25 cellular contexts compared by ENCODE assay signal in genomic region chr3:124847863-124848262, GRCh38. TPM values are rescaled to one million over a fixed set of nuclear protein-coding genes. Genes with fewer than 3 reads are reported as not detected.
A peak's percentile ranks its signal among the peaks of the same experiment; 100 is the strongest.
DNase-seq lines count a peak whose midpoint lies in the region; TF ChIP-seq lines count a peak whose summit lies in the region.
"Had no signal": no experiment of that assay in that cellular context is flagged by ENCODE, and none has a peak within 500 bp of the region (broad histone marks: within the 10 kb centered on the region; RNA-seq: fewer than 3 reads in every experiment).

No MANE protein-coding gene starts in this region.

- no peak overlapping the region for H2BK20ac ChIP-seq in H9 (ENCODE audit: low read depth, low read length, poor library complexity, severe bottlenecking)

- H3K9me3 Mint-ChIP-seq in progenitor cell of endocrine pancreas (ENCODE audit: low read depth) (no peaks in the 10 kb centered on the region), H9 (no peaks in the 10 kb centered on the region)
- H3K9me3 Mint-ChIP-seq: CD4-positive, alpha-beta memory T cell; CD8-positive, alpha-beta memory T cell had no signal

- peaks cover 36% of the 10 kb centered on the region for H3K79me1 ChIP-seq in mesendoderm (ENCODE audit: low read length)
- H3K79me1 ChIP-seq in H9 (ENCODE audit: insufficient read depth, low read depth, low read length, poor library complexity, severe bottlenecking): peaks cover 3% of the 10 kb centered on the region

- TF ChIP-seq CTCF in ascending aorta (IDR thresholded peaks at IDR 0.05): no peak
- no peak for TF ChIP-seq CTCF in progenitor cell of endocrine pancreas (IDR thresholded peaks at IDR 0.05; ENCODE audit: unreplicated experiment)
- no peak for TF ChIP-seq CTCF in tibial artery (IDR thresholded peaks at IDR 0.05)
- TF ChIP-seq CTCF in H9 (conservative IDR thresholded peaks at IDR 0.05): no peak

- H2BK5ac ChIP-seq in mesendoderm (ENCODE audit: low read length) (no peak overlapping the region), H9 (ENCODE audit: insufficient read length, low read length) (no peak overlapping the region)

- H3K36me3 ChIP-seq in ascending aorta (peaks cover 2 to 24% of the 10 kb centered on the region in 2 donors), mesendoderm (ENCODE audit: control insufficient read depth, insufficient read depth, low read length) (peaks cover 20% of the 10 kb centered on the region), tibial artery (peaks cover 8 to 27% (median 22%) of the 10 kb centered on the region in 3 donors)
- H3K36me3 ChIP-seq: BLaER1 had no signal

- H2BK120ac ChIP-seq in mesendoderm (ENCODE audit: low read depth, low read length) (no peak overlapping the region), H9 (ENCODE audit: low read depth, low read length, poor library complexity, severe bottlenecking) (no peak overlapping the region)

- intact Hi-C loops in ascending aorta (cut with DNase I) (loop anchor here (2.0 kb wide), 1 partner anchor 37 kb away; no protein-coding TSS in a partner anchor), tibial artery (cut with DNase I; ENCODE audit: low total_unique reads) (no loop called here)

- H3K27me3 Mint-ChIP-seq in progenitor cell of endocrine pancreas: no peaks in the 10 kb centered on the region
- H3K27me3 Mint-ChIP-seq in H9 (ENCODE audit: low read depth): no peaks in the 10 kb centered on the region

- no peak overlapping the region for H2BK12ac ChIP-seq in H9 (ENCODE audit: insufficient read length, low read depth, low read length)

- no peak overlapping the region for H3K23ac ChIP-seq in mesendoderm (ENCODE audit: low read length)
- H3K23ac ChIP-seq in H9 (ENCODE audit: insufficient read length, low read depth, low read length): no peak overlapping the region

- no peak overlapping the region for H3T11ph ChIP-seq in H9 (ENCODE audit: low read length)

- H2BK15ac ChIP-seq in mesendoderm (replicated peaks; ENCODE audit: low read depth) (no peak overlapping the region), H9 (ENCODE audit: low read depth, low read length) (no peak overlapping the region)

- H3K56ac ChIP-seq in mesendoderm (ENCODE audit: low read length) (no peak overlapping the region), H9 (ENCODE audit: insufficient read length, low read depth, low read length) (no peak overlapping the region)

- H4K5ac ChIP-seq in mesendoderm (ENCODE audit: low read length) (no peak overlapping the region), H9 (ENCODE audit: insufficient read length, low read depth, low read length) (no peak overlapping the region)

- no peak overlapping the region for H2AK5ac ChIP-seq in mesendoderm (ENCODE audit: low read length)
- H2AK5ac ChIP-seq in H9 (ENCODE audit: insufficient read length, low read length): no peak overlapping the region

- H3K23me2 ChIP-seq in H9 (ENCODE audit: insufficient read length, low read depth, low read length, poor library complexity, severe bottlenecking): no peaks in the 10 kb centered on the region

- WGBS in mesendoderm (ENCODE audit: extremely low coverage, insufficient coverage, low lambda C conversion rate): no CpG with 5 or more reads among the region's 2 CpGs
- no CpG with 5 or more reads among the region's 2 CpGs for WGBS in H9 (ENCODE audit: extremely low coverage, insufficient read length, low lambda C conversion rate)

- H4K8ac ChIP-seq in mesendoderm (ENCODE audit: low read depth, low read length): no peak overlapping the region
- no peak overlapping the region for H4K8ac ChIP-seq in H9 (replicated peaks; ENCODE audit: insufficient read length, low read depth, low read length)

- H3K4me3 Mint-ChIP-seq in progenitor cell of endocrine pancreas (ENCODE audit: low read depth) (no peak overlapping the region), H9 (no peak overlapping the region)
- H3K4me3 Mint-ChIP-seq: CD14-positive monocyte; CD4-positive, CD25-positive, alpha-beta regulatory T cell; CD8-positive, alpha-beta memory T cell had no signal

- H3K27ac ChIP-seq in ascending aorta: peak overlapping the region; percentile 82 to 86
- no peak overlapping the region for H3K27ac ChIP-seq in mesendoderm (ENCODE audit: low read depth, low read length)
- peak overlapping the region; percentile 82 to 88 for H3K27ac ChIP-seq in tibial artery
- no peak overlapping the region for H3K27ac ChIP-seq in H9 (ENCODE audit: insufficient read length, low read depth, low read length)
- H3K27ac ChIP-seq: BLaER1 had no signal

- peak in 1 of 2 donors; percentile 16 for DNase-seq in ascending aorta (ENCODE audit: low spot score in 2 of 2)
- DNase-seq in mesendoderm: peak; percentile 71
- DNase-seq in progenitor cell of endocrine pancreas (ENCODE audit: low spot score, unreplicated experiment): no peak
- DNase-seq in tibial artery: no peak
- DNase-seq in inferior parietal cortex (ENCODE audit: extremely low spot score): no peak
- no peak for DNase-seq in kidney glomerular epithelial cell (lab: John Stamatoyannopoulos, UW)
- no peak for DNase-seq in H9
- DNase-seq: 8988T; ACHN; BE2C; C1 segment of cervical spinal cord; CD4-positive, alpha-beta memory T cell; CD4-positive, CD25-positive, alpha-beta regulatory T cell; CD8-positive, alpha-beta memory T cell; COR-L47; DMS 273 treated with DMSO at 0.1 percent for 48 hours; DMS153; DMS53; DMS79; DND-41; EL; GDM1 had no signal

- no peak overlapping the region for H3K14ac ChIP-seq in H9 (ENCODE audit: insufficient read depth, low read length)

- no peaks in the 10 kb centered on the region for H4K20me1 ChIP-seq in H9 (ENCODE audit: control insufficient read depth, insufficient read depth, insufficient read length)
- H4K20me1 ChIP-seq: BLaER1 had no signal

- H3K9me3 ChIP-seq in ascending aorta (no peaks in the 10 kb centered on the region), tibial artery (no peaks in the 10 kb centered on the region), H9 (ENCODE audit: control insufficient read depth, low read depth, low read length) (no peaks in the 10 kb centered on the region)
- H3K9me3 ChIP-seq: BE2C, BLaER1 had no signal

- H3K36me3 Mint-ChIP-seq in progenitor cell of endocrine pancreas (ENCODE audit: insufficient read depth) (peaks cover 16% of the 10 kb centered on the region), H9 (ENCODE audit: insufficient read depth in 1 of 3, low read depth in 3 of 3) (peaks cover 25 to 45% (median 31%) of the 10 kb centered on the region in 3 experiments)
- H3K36me3 Mint-ChIP-seq: CD14-positive monocyte; CD4-positive, alpha-beta memory T cell; CD4-positive, CD25-positive, alpha-beta regulatory T cell had no signal

- peaks cover 44% of the 10 kb centered on the region for H3K79me2 ChIP-seq in mesendoderm (ENCODE audit: control insufficient read depth, insufficient read depth, low read length)
- peaks cover 3% of the 10 kb centered on the region; the same call in 1 of the 2 replicates for H3K79me2 ChIP-seq in H9 (ENCODE audit: insufficient read depth, low read length)

- no peaks in the 10 kb centered on the region for H3K27me3 ChIP-seq in ascending aorta
- H3K27me3 ChIP-seq in mesendoderm (ENCODE audit: insufficient read depth, low read length, poor library complexity): no peaks in the 10 kb centered on the region
- H3K27me3 ChIP-seq in tibial artery: no peaks in the 10 kb centered on the region
- H3K27me3 ChIP-seq in H9 (ENCODE audit: insufficient read depth, low read length): no peaks in the 10 kb centered on the region
- H3K27me3 ChIP-seq: BE2C, BLaER1 had no signal

- H3K4ac ChIP-seq in mesendoderm (ENCODE audit: low read depth, low read length) (no peak overlapping the region), H9 (ENCODE audit: low read depth, low read length) (no peak overlapping the region)

- H3K4me2 ChIP-seq in mesendoderm (ENCODE audit: low read length): no peak overlapping the region
- no peak overlapping the region for H3K4me2 ChIP-seq in H9 (ENCODE audit: insufficient read depth, insufficient read length, low read length)
- H3K4me2 ChIP-seq: BLaER1 had no signal

- H3K27ac Mint-ChIP-seq in progenitor cell of endocrine pancreas: peak overlapping the region; percentile 4
- no peak overlapping the region; a peak in 2 of 7 replicates for H3K27ac Mint-ChIP-seq in H9
- H3K27ac Mint-ChIP-seq: CD14-positive monocyte; CD4-positive, CD25-positive, alpha-beta regulatory T cell had no signal

- no peak overlapping the region for H2AFZ ChIP-seq in H9 (ENCODE audit: low read length)

- H3K4me3 ChIP-seq in ascending aorta (no peak overlapping the region), mesendoderm (ENCODE audit: low read length) (no peak overlapping the region), tibial artery (no peak overlapping the region)
- H3K4me3 ChIP-seq: BLaER1, GM12878 had no signal

- no peak overlapping the region for H4K91ac ChIP-seq in H9 (ENCODE audit: insufficient read length, low read depth, low read length)

- H3K9ac ChIP-seq in mesendoderm (ENCODE audit: low read length) (no peak overlapping the region), H9 (ENCODE audit: extremely low read depth, insufficient read length, low read length) (no peak overlapping the region)
- H3K9ac ChIP-seq: BLaER1 had no signal

- H3K18ac ChIP-seq in mesendoderm (ENCODE audit: low read length): no peak overlapping the region
- no peak overlapping the region for H3K18ac ChIP-seq in H9 (ENCODE audit: insufficient read length, low read depth, low read length)

- H3K4me1 Mint-ChIP-seq in progenitor cell of endocrine pancreas (ENCODE audit: low read depth) (no peaks in the 10 kb centered on the region), H9 (peaks cover 16% of the 10 kb centered on the region in 2 experiments)
- H3K4me1 Mint-ChIP-seq: CD4-positive, alpha-beta memory T cell; CD8-positive, alpha-beta memory T cell had no signal

- peaks cover 24 to 75% of the 10 kb centered on the region in 2 donors for H3K4me1 ChIP-seq in ascending aorta
- H3K4me1 ChIP-seq in mesendoderm (ENCODE audit: control insufficient read depth, low read depth, low read length): peaks cover 15% of the 10 kb centered on the region
- peaks cover 0 to 95% (median 68%) of the 10 kb centered on the region in 4 donors for H3K4me1 ChIP-seq in tibial artery
- H3K4me1 ChIP-seq in H9 (ENCODE audit: insufficient read depth, low read length): no peaks in the 10 kb centered on the region; the same call in 1 of the 2 replicates
- H3K4me1 ChIP-seq: BLaER1 had no signal

RNA-seq across cellular contexts. Expression of gene ITGB5, which starts 39.3 kb away (rescaled TPM):
- total RNA-seq in ascending aorta (595 TPM), progenitor cell of endocrine pancreas (58.8 and 65.4 TPM in 2 replicates), H9 (2021) (146 and 148 TPM in 2 replicates)
- polyA plus RNA-seq in mesendoderm (2013, experiment 1 of 2): 201 TPM
- 194 TPM for polyA plus RNA-seq in mesendoderm (2013, experiment 2 of 2)

Comparison
In these comparisons a context has a peak if more than half of its experiments do, and no peak if none do; other contexts are left out.
1. H3K27ac ChIP-seq: peak in ascending aorta (2 of 2) and tibial artery (2 of 2); none in mesendoderm (single experiment) and H9 (single experiment).